11 cellular contexts compared by ENCODE assay signal in genomic region chr7:73831656-73832579, GRCh38. TPM values are rescaled to one million over a fixed set of nuclear protein-coding genes. Genes with fewer than 3 reads are reported as not detected.
DNase-seq lines count a peak whose midpoint lies in the region; ATAC-seq and TF ChIP-seq lines count a peak whose summit lies in the region.
"Had no signal": no experiment of that assay in that cellular context is flagged by ENCODE, and none has a peak within 500 bp of the region (broad histone marks: within the 10 kb centered on the region; RNA-seq: fewer than 3 reads in every experiment).

No MANE protein-coding gene starts in this region.

- H3K4me1 ChIP-seq in right cardiac atrium (ENCODE audit: control insufficient read depth, insufficient read depth, low read length), result no peaks in the 10 kb centered on the region

- H3K27ac Mint-ChIP-seq in WTC11, result peak overlapping the region; percentile 99
- H3K27ac Mint-ChIP-seq: activated T-helper 17 cell treated with anti-CD3 and anti-CD28 coated beads, Interleukin-2, amount 50 U/mL, for 72 hours had no signal

- H3K27me3 Mint-ChIP-seq in WTC11 (ENCODE audit: low read depth), result no peaks in the 10 kb centered on the region; the same call in 1 of the 2 replicates

- ATAC-seq in right cardiac atrium, result peak; percentile 10 to 49
- ATAC-seq in left cardiac atrium, result no peak
- peak; percentile 79 for ATAC-seq in WTC11
- ATAC-seq in HG02759 (IDR thresholded peaks at IDR 0.05; ENCODE audit: unreplicated experiment), result no peak
- ATAC-seq: activated T-helper 17 cell treated with anti-CD3 and anti-CD28 coated beads, Interleukin-2, amount 50 U/mL, for 72 hours had no signal

- peaks cover 66% of the 10 kb centered on the region for H3K4me1 Mint-ChIP-seq in WTC11
- H3K4me1 Mint-ChIP-seq: activated T-helper 17 cell treated with anti-CD3 and anti-CD28 coated beads, Interleukin-2, amount 50 U/mL, for 72 hours had no signal

- TF ChIP-seq CTCF in WTC11 (IDR thresholded peaks at IDR 0.05) (no peak), lower leg skin (IDR thresholded peaks at IDR 0.05) (no peak)

- peaks cover 5% of the 10 kb centered on the region for H3K36me3 Mint-ChIP-seq in WTC11

- intact Hi-C loops in right cardiac atrium (cut with DNase I) (no loop called here), left cardiac atrium (cut with DNase I) (no loop called here), lower leg skin (cut with DNase I; ENCODE audit: low total_unique reads) (no loop called here)

- H3K27me3 ChIP-seq in right cardiac atrium (ENCODE audit: control insufficient read depth, insufficient read depth), result no peaks in the 10 kb centered on the region

- H3K9me3 Mint-ChIP-seq in WTC11, result no peaks in the 10 kb centered on the region
- H3K9me3 Mint-ChIP-seq: activated T-helper 17 cell treated with anti-CD3 and anti-CD28 coated beads, Interleukin-2, amount 50 U/mL, for 72 hours had no signal

- no peak for TF ChIP-seq POLR2A in lower leg skin (IDR thresholded peaks at IDR 0.05)

- CTCF ChIA-PET in WTC11 (lab: Charles Lee), result interaction anchor here (0.6 to 7.9 kb wide), 7 partner anchors 10 to 225 kb away, joined by 3 to 68 read pairs (median 4); partner anchors contain the start of gene METTL27

- H3K9me3 ChIP-seq in right cardiac atrium (ENCODE audit: control insufficient read depth, low read length), result no peaks in the 10 kb centered on the region

- H3K4me3 ChIP-seq in right cardiac atrium (ENCODE audit: low read length), result no peak overlapping the region
- H3K4me3 ChIP-seq in lower leg skin (ENCODE audit: low read depth, poor library complexity, severe bottlenecking), result peak overlapping the region; percentile 26

- POLR2A ChIA-PET in WTC11 (lab: Charles Lee), result interaction anchor here (0.8 to 5.7 kb wide), 9 partner anchors 10 to 251 kb away, joined by 3 to 91 read pairs (median 7); partner anchors contain the start of genes ABHD11, LIMK1 and METTL27

- peak overlapping the region; percentile 74 for H3K4me3 Mint-ChIP-seq in WTC11
- H3K4me3 Mint-ChIP-seq: activated T-helper 17 cell treated with anti-CD3 and anti-CD28 coated beads, Interleukin-2, amount 50 U/mL, for 72 hours had no signal

- peak in 1 of 3 donors; percentile 40 for DNase-seq in right cardiac atrium
- no peak for DNase-seq in left cardiac atrium
- peak; percentile 88 for DNase-seq in WTC11 (ENCODE audit: low spot score)
- DNase-seq in lower leg skin (ENCODE audit: low spot score in 2 of 2), result peak in 1 of 2 donors; percentile 60
- no peak for DNase-seq in CD1c-positive myeloid dendritic cell (ENCODE audit: extremely low spot score)
- DNase-seq in activated CD8-positive, alpha-beta memory T cell treated with anti-CD3 and anti-CD28 coated beads, Interleukin-2, amount 50 U/mL, for 4 hours, result no peak
- DNase-seq in NCI-H82 treated with DMSO at 0.1 percent for 48 hours (lab: John Stamatoyannopoulos, UW; ENCODE audit: unreplicated experiment), result no peak

- H3K27ac ChIP-seq in right cardiac atrium (ENCODE audit: low read length), result no peak overlapping the region

- WGBS in right cardiac atrium, result 68% methylated on average over 28 of the region's 28 CpGs
- 36 to 53% methylated on average over 28 of the region's 28 CpGs for WGBS in lower leg skin, 2 donors

TF ChIP-seq in WTC11, 78 proteins besides CTCF, POLR2A, EP300 and RAD21 (continues in another document):
- TF ChIP-seq EMX1 (CRISPR knock-in tag; IDR thresholded peaks at IDR 0.05) (0 out of 2 replicates have a peak, but pooled peaks have one; percentile 16), SP1 (CRISPR knock-in tag; conservative IDR thresholded peaks at IDR 0.05) (peak; percentile 70), NFE2L1 (CRISPR knock-in tag; IDR thresholded peaks at IDR 0.05) (peak; percentile 78; the same call in 1 of the 2 replicates), SOX15 (CRISPR knock-in tag; IDR thresholded peaks at IDR 0.05) (no peak), USF1 (CRISPR knock-in tag; IDR thresholded peaks at IDR 0.05) (peak; percentile 34; the same call in 1 of the 2 replicates), ETV6 (CRISPR knock-in tag; IDR thresholded peaks at IDR 0.05) (peak; percentile 68; the same call in 1 of the 2 replicates), FOXK1 (CRISPR knock-in tag; IDR thresholded peaks at IDR 0.05) (peak; percentile 81), NR1H2 (CRISPR knock-in tag; IDR thresholded peaks at IDR 0.05) (no peak), ZNF121 (CRISPR knock-in tag; IDR thresholded peaks at IDR 0.05) (peak; percentile 94), ESRRA (CRISPR knock-in tag; IDR thresholded peaks at IDR 0.05; ENCODE audit: borderline replicate concordance) (no peak), SMAD3 (CRISPR knock-in tag; IDR thresholded peaks at IDR 0.05; ENCODE audit: borderline replicate concordance) (0 out of 2 replicates have a peak, but pooled peaks have one; percentile 45), GTF2I (CRISPR knock-in tag; conservative IDR thresholded peaks at IDR 0.05) (no peak), TP53 (CRISPR knock-in tag; IDR thresholded peaks at IDR 0.05) (peak; percentile 72; the same call in 1 of the 2 replicates), CBFB (CRISPR knock-in tag; IDR thresholded peaks at IDR 0.05; ENCODE audit: low read depth) (peak; percentile 81; the same call in 1 of the 2 replicates), ZNF232 (CRISPR knock-in tag; IDR thresholded peaks at IDR 0.05) (peak; percentile 72; the same call in 1 of the 2 replicates), E2F5 (CRISPR knock-in tag; IDR thresholded peaks at IDR 0.05) (peak; percentile 22; the same call in 1 of the 2 replicates)
- TF ChIP-seq, protein P1, sequence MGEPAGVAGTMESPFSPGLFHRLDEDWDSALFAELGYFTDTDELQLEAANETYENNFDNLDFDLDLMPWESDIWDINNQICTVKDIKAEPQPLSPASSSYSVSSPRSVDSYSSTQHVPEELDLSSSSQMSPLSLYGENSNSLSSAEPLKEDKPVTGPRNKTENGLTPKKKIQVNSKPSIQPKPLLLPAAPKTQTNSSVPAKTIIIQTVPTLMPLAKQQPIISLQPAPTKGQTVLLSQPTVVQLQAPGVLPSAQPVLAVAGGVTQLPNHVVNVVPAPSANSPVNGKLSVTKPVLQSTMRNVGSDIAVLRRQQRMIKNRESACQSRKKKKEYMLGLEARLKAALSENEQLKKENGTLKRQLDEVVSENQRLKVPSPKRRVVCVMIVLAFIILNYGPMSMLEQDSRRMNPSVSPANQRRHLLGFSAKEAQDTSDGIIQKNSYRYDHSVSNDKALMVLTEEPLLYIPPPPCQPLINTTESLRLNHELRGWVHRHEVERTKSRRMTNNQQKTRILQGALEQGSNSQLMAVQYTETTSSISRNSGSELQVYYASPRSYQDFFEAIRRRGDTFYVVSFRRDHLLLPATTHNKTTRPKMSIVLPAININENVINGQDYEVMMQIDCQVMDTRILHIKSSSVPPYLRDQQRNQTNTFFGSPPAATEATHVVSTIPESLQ (CRISPR knock-in tag; IDR thresholded peaks at IDR 0.05), result no peak
- TF ChIP-seq, protein P2, sequence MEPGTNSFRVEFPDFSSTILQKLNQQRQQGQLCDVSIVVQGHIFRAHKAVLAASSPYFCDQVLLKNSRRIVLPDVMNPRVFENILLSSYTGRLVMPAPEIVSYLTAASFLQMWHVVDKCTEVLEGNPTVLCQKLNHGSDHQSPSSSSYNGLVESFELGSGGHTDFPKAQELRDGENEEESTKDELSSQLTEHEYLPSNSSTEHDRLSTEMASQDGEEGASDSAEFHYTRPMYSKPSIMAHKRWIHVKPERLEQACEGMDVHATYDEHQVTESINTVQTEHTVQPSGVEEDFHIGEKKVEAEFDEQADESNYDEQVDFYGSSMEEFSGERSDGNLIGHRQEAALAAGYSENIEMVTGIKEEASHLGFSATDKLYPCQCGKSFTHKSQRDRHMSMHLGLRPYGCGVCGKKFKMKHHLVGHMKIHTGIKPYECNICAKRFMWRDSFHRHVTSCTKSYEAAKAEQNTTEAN (CRISPR knock-in tag; IDR thresholded peaks at IDR 0.05), result peak; percentile 74

RNA-seq across cellular contexts. Expression of gene CLDN4, which starts 1.1 kb away (rescaled TPM):
- total RNA-seq in right cardiac atrium, result under 1 TPM in 3 of 4 donors, not detected in 1; 0.09 to 0.23 (median 0.14) TPM
- polyA plus RNA-seq in right cardiac atrium, result not detected
- total RNA-seq in left cardiac atrium, result under 1 TPM in 1 of 2 donors, not detected in 1; 0.71 TPM
- total RNA-seq in WTC11 (2021), result 32.0 to 54.3 TPM (median 52.5 TPM) in 3 replicates
- 100 to 1,000 TPM; 208 to 533 (median 298) TPM for total RNA-seq in lower leg skin
- total RNA-seq: SK-MEL-5, skeletal muscle tissue had no signal

RNA-seq across cellular contexts. Expression of gene METTL27, which starts 10.4 kb away (rescaled TPM):
- under 1 TPM in 3 of 4 donors, not detected in 1; 0.48 to 0.64 (median 0.53) TPM for total RNA-seq in right cardiac atrium
- 0.38 TPM for polyA plus RNA-seq in right cardiac atrium
- under 1 TPM; 0.32 to 0.92 TPM for total RNA-seq in left cardiac atrium
- total RNA-seq in WTC11 (2021), result 4.3 to 7.7 TPM (median 6.6 TPM) in 3 replicates
- 1 to 10 TPM; 2.0 to 7.4 (median 4.3) TPM for total RNA-seq in lower leg skin

RNA-seq across cellular contexts. Expression of gene TMEM270, which starts 29.0 kb away (rescaled TPM):
- total RNA-seq in right cardiac atrium (not detected), left cardiac atrium (not detected), WTC11 (2021) (0.28 TPM in 1 of 3 replicates, not detected in the others), lower leg skin (not detected)
- polyA plus RNA-seq in right cardiac atrium, result not detected
- total RNA-seq: activated T-helper 17 cell treated with anti-CD3 and anti-CD28 coated beads, Interleukin-2, amount 50 U/mL, for 72 hours; SK-MEL-5; skeletal muscle tissue had no signal

Comparison
In these comparisons a context has a peak if more than half of its experiments do, and no peak if none do; other contexts are left out.
1. ATAC-seq: peak in right cardiac atrium (2 of 2) and WTC11 (single experiment); none in left cardiac atrium (0 of 2) and HG02759 (single experiment).
2. RNA of gene CLDN4, which starts 1.1 kb away (total RNA-seq): 208 to 533 TPM in lower leg skin and 32.0 to 54.3 TPM in WTC11; 0.71 TPM in left cardiac atrium and 0.09 to 0.23 TPM in right cardiac atrium; every median in the first group is over 10 times any median in the second.